14 cellular contexts compared by ENCODE assay signal in genomic region chr9:14025741-14026140, GRCh38.
DNase-seq lines count a peak whose midpoint lies in the region; ATAC-seq and TF ChIP-seq lines count a peak whose summit lies in the region.
"Had no signal": no experiment of that assay in that cellular context is flagged by ENCODE, and none has a peak within 500 bp of the region (broad histone marks: within the 10 kb centered on the region; RNA-seq: fewer than 3 reads in every experiment).

No MANE protein-coding gene starts in this region.

- H3K4me1 ChIP-seq in HEK293 (ENCODE audit: control insufficient read depth, insufficient read depth, low read length) (no peaks in the 10 kb centered on the region; the same call in 1 of the 2 replicates), gastrocnemius medialis (peaks cover 31 to 58% of the 10 kb centered on the region in 2 donors), right lobe of liver (peaks cover 0 to 12% (median 3%) of the 10 kb centered on the region in 4 donors)
- H3K4me1 ChIP-seq: Caco-2 had no signal

- H3K27ac ChIP-seq in HEK293 (ENCODE audit: extremely low read depth, low read depth, low read length) (no peak overlapping the region), VCaP (peak overlapping the region; percentile 98), gastrocnemius medialis (peak overlapping the region in 3 of 4 donors; percentile 83 to 86 (median 84)), right lobe of liver (no peak overlapping the region)
- H3K27ac ChIP-seq: BLaER1, C4-2B had no signal

- no peak for TF ChIP-seq POLR2A in gastrocnemius medialis (IDR thresholded peaks at IDR 0.05)
- no peak for TF ChIP-seq POLR2A in right lobe of liver (IDR thresholded peaks at IDR 0.05)

- ATAC-seq in gastrocnemius medialis = no peak
- ATAC-seq in right lobe of liver = no peak
- ATAC-seq: CD8-positive, alpha-beta T cell had no signal

- H3K4me3 ChIP-seq in HEK293 (ENCODE audit: low read depth, low read length) (no peak overlapping the region), gastrocnemius medialis (no peak overlapping the region), right lobe of liver (no peak overlapping the region)
- H3K4me3 ChIP-seq: BLaER1, HAP-1 had no signal

- 69% methylated on average over 2 of the region's 2 CpGs for WGBS in right lobe of liver (ENCODE audit: insufficient coverage, low coverage, low lambda C conversion rate, missing lambda C conversion rate)

- CTCF ChIA-PET in HEK293 (lab: Yijun Ruan, JAX) = no interaction called here

- POLR2A ChIA-PET in HEK293 (lab: Yijun Ruan, JAX) = no interaction called here

- intact Hi-C loops in gastrocnemius medialis (cut with DNase I; ENCODE audit: low total_unique reads) (no loop called here), right lobe of liver (cut with DNase I) (no loop called here)

- DNase-seq in gastrocnemius medialis (no peak), right lobe of liver (no peak)
- DNase-seq in activated CD4-positive, alpha-beta T cell treated with anti-CD3 and anti-CD28 coated beads, Interleukin-2, amount 50 U/mL, for 1 hour = no peak
- no peak for DNase-seq in activated T-cell treated with anti-CD3 and anti-CD28 coated beads, Interleukin-2, amount 50 U/mL, for 48 hours
- DNase-seq: Caco-2; CD4-positive, CD25-positive, alpha-beta regulatory T cell; CD8-positive, alpha-beta T cell; DMS153; DND-41 had no signal

- TF ChIP-seq CTCF in HEK293 (tag by site-specific recombination; IDR thresholded peaks at IDR 0.05) (no peak), VCaP (conservative IDR thresholded peaks at IDR 0.05) (no peak), gastrocnemius medialis (IDR thresholded peaks at IDR 0.05 in 4 of 5, conservative IDR thresholded peaks at IDR 0.05 in 1 of 5) (no peak), right lobe of liver (IDR thresholded peaks at IDR 0.05) (no peak)

- H3K27me3 ChIP-seq in gastrocnemius medialis (no peaks in the 10 kb centered on the region), right lobe of liver (no peaks in the 10 kb centered on the region)
- H3K27me3 ChIP-seq: BLaER1 had no signal

- in situ Hi-C loops in gastrocnemius medialis (cut with MboI; ENCODE audit: low sequenced_read_pairs in 4 of 4) = loop anchor here in 1 of 4 donors (10.0 kb wide), 1 partner anchor 299 kb away; no protein-coding TSS in a partner anchor

- no peaks in the 10 kb centered on the region for H3K9me3 ChIP-seq in HEK293 (ENCODE audit: control insufficient read depth, insufficient read depth, low read depth, low read length)
- no peaks in the 10 kb centered on the region for H3K9me3 ChIP-seq in gastrocnemius medialis
- H3K9me3 ChIP-seq in right lobe of liver = no peaks in the 10 kb centered on the region
- H3K9me3 ChIP-seq: BLaER1, Caco-2, HAP-1 had no signal

- H3K36me3 ChIP-seq in HEK293 (ENCODE audit: control insufficient read depth in 2 of 2, insufficient read depth in 1 of 2, low read length in 2 of 2) (no peaks in the 10 kb centered on the region), gastrocnemius medialis (no peaks in the 10 kb centered on the region), right lobe of liver (no peaks in the 10 kb centered on the region)
- H3K36me3 ChIP-seq: BLaER1, HAP-1 had no signal

TF ChIP-seq in HEK293, 187 proteins besides CTCF, POLR2A, EP300 and RAD21:
- TF ChIP-seq ZNF366 (tag by site-specific recombination; conservative IDR thresholded peaks at IDR 0.05) (peak; percentile 69), RBAK (tag by site-specific recombination; IDR thresholded peaks at IDR 0.05) (no peak)

Comparison
In these comparisons a context has a peak if more than half of its experiments do, and no peak if none do; other contexts are left out.
1. H3K27ac ChIP-seq: peak in VCaP (single experiment) and gastrocnemius medialis (3 of 4); none in HEK293 (single experiment) and right lobe of liver (0 of 3).